27 cellular contexts compared by ENCODE assay signal in genomic region chr6:114260810-114261209, GRCh38.
"Had no signal": no experiment of that assay in that cellular context is flagged by ENCODE, and none has a peak within 500 bp of the region (broad histone marks: within the 10 kb centered on the region; RNA-seq: fewer than 3 reads in every experiment).

No MANE protein-coding gene starts in this region.

- H3K4me2 ChIP-seq: neural progenitor cell, smooth muscle cell had no signal

- H3K79me2 ChIP-seq: parathyroid adenoma had no signal

- H3K9me3 ChIP-seq: ovary, psoas muscle, suprapubic skin, testis, tibial artery, transverse colon, upper lobe of left lung, vagina had no signal

- H3K4me3 ChIP-seq: neural progenitor cell, ovary, psoas muscle, skin epidermis, smooth muscle cell, spleen, suprapubic skin, testis, tibial artery, transverse colon, upper lobe of left lung, vagina had no signal

- DNase-seq: naive thymus-derived CD8-positive, alpha-beta T cell; nephron progenitor cell; occipital lobe; ovary; posterior cingulate gyrus; psoas muscle; right cardiac atrium; spleen; stimulated activated CD4-positive, alpha-beta T cell treated with anti-CD3 and anti-CD28 coated beads, Interleukin-12 subunit alpha, Interleukin-12 subunit beta, amount 100 ng/mL, for 4 hours; stimulated activated CD4-positive, alpha-beta T cell treated with anti-CD3 and anti-CD28 coated beads, Interleukin-1b, Interleukin-23, amount 100 ng/mL, for 48 hours; stimulated activated CD4-positive, alpha-beta T cell treated with anti-CD3 and anti-CD28 coated beads, Interleukin-4, amount 100 ng/mL, for 1 hour; stimulated activated CD4-positive, alpha-beta T cell treated with anti-CD3 and anti-CD28 coated beads, Interleukin-4, amount 100 ng/mL, for 4 hours; stimulated activated CD8-positive, alpha-beta memory T cell treated with anti-CD3 and anti-CD28 coated beads, Interleukin-4, amount 100 ng/mL, for 48 hours; stimulated activated naive CD4-positive, alpha-beta T cell; stimulated activated naive CD8-positive, alpha-beta T cell treated with anti-CD3 and anti-CD28 coated beads, Interleukin-15, amount 100 ng/mL, for 72 hours; stimulated activated naive CD8-positive, alpha-beta T cell treated with anti-CD3 and anti-CD28 coated beads, Interleukin-15, Interleukin-2, amounts not matched to agents 100 U/mL and 50 U/mL, for 24 hours; substantia nigra; testis; tibial artery; transverse colon; upper lobe of left lung had no signal

- H3K36me3 ChIP-seq: neural progenitor cell, ovary, spleen, suprapubic skin, tibial artery, transverse colon, upper lobe of left lung, vagina had no signal

- H3K9ac ChIP-seq: neural progenitor cell, parathyroid adenoma had no signal

- H2AFZ ChIP-seq: neural progenitor cell, parathyroid adenoma had no signal

- H3K27me3 ChIP-seq: neural progenitor cell, ovary, spleen, suprapubic skin, testis, tibial artery, transverse colon, upper lobe of left lung, vagina had no signal

- H3K27ac ChIP-seq: neural progenitor cell, ovary, parathyroid adenoma, psoas muscle, skin epidermis, spleen, suprapubic skin, testis, tibial artery, transverse colon, upper lobe of left lung, vagina had no signal

- H3K4me1 ChIP-seq: neural progenitor cell, parathyroid adenoma, psoas muscle, spleen, suprapubic skin, testis, tibial artery, transverse colon, upper lobe of left lung, vagina had no signal
